8 cellular contexts compared by ENCODE assay signal in genomic region chr16:53130193-53131049, GRCh38.
DNase-seq lines count a peak whose midpoint lies in the region; FAIRE-seq and TF ChIP-seq lines count a peak whose summit lies in the region.

No MANE protein-coding gene starts in this region.

- TF ChIP-seq CTCF in LNCaP clone FGC (IDR thresholded peaks at IDR 0.05; ENCODE audit: control insufficient read depth, extremely low read depth, insufficient read depth) (peak; percentile 76), fibroblast of the aortic adventitia (IDR thresholded peaks at IDR 0.05; ENCODE audit: insufficient read depth, low read length) (peak; percentile 61), nephron progenitor cell (IDR thresholded peaks at IDR 0.05) (peak; percentile 16)

- peaks cover 42% of the 10 kb centered on the region for H3K4me1 Mint-ChIP-seq in nephron progenitor cell
- peaks cover 19% of the 10 kb centered on the region for H3K4me1 Mint-ChIP-seq in stimulated activated naive CD8-positive, alpha-beta T cell treated with anti-CD3 and anti-CD28 coated beads, Interleukin-15, Interleukin-2, amounts not matched to agents 100 ng/mL and 50 ng/mL, for 24 hours (ENCODE audit: low read depth)

- TF ChIP-seq POLR2A in H54 (IDR thresholded peaks at IDR 0.05; ENCODE audit: low read depth, low read length): peak; percentile 65

- peak overlapping the region; percentile 93 for H3K4me3 Mint-ChIP-seq in nephron progenitor cell
- H3K4me3 Mint-ChIP-seq in stimulated activated naive CD8-positive, alpha-beta T cell treated with anti-CD3 and anti-CD28 coated beads, Interleukin-15, Interleukin-2, amounts not matched to agents 100 ng/mL and 50 ng/mL, for 24 hours: peak overlapping the region; percentile 80

- peak overlapping the region; percentile 96 for H3K27ac Mint-ChIP-seq in nephron progenitor cell
- H3K27ac Mint-ChIP-seq in stimulated activated naive CD8-positive, alpha-beta T cell treated with anti-CD3 and anti-CD28 coated beads, Interleukin-15, Interleukin-2, amounts not matched to agents 100 ng/mL and 50 ng/mL, for 24 hours: no peak overlapping the region

- FAIRE-seq in H54 (lab: Jason Lieb, UNC): peak; percentile 75

- H3K36me3 Mint-ChIP-seq in nephron progenitor cell (ENCODE audit: low read depth): no peaks in the 10 kb centered on the region
- no peaks in the 10 kb centered on the region for H3K36me3 Mint-ChIP-seq in stimulated activated naive CD8-positive, alpha-beta T cell treated with anti-CD3 and anti-CD28 coated beads, Interleukin-15, Interleukin-2, amounts not matched to agents 100 ng/mL and 50 ng/mL, for 24 hours (ENCODE audit: low read depth)

- peak overlapping the region; percentile 63 for H3K4me3 ChIP-seq in LNCaP clone FGC (ENCODE audit: low read depth, low read length)
- H3K4me3 ChIP-seq in fibroblast of the aortic adventitia (ENCODE audit: low read depth, low read length): peak overlapping the region; percentile 83

- H3K9me3 Mint-ChIP-seq in nephron progenitor cell: no peaks in the 10 kb centered on the region
- H3K9me3 Mint-ChIP-seq in stimulated activated naive CD8-positive, alpha-beta T cell treated with anti-CD3 and anti-CD28 coated beads, Interleukin-15, Interleukin-2, amounts not matched to agents 100 ng/mL and 50 ng/mL, for 24 hours: no peaks in the 10 kb centered on the region

- peak; percentile 94 for DNase-seq in ELR (ENCODE audit: low read depth)
- DNase-seq in H54 (ENCODE audit: insufficient read length, low spot score): peak; percentile 98
- DNase-seq in LNCaP clone FGC (ENCODE audit: low read depth): peak; percentile 78
- DNase-seq in RPMI8226: peak; percentile 97
- peak; percentile 92 for DNase-seq in activated T-helper 9 cell treated with anti-CD3 and anti-CD28 coated beads, Interleukin-2, amount 50 U/mL, for 16 hours (ENCODE audit: low read depth)
- DNase-seq in fibroblast of the aortic adventitia (ENCODE audit: low read depth): peak; percentile 93
- peak; percentile 97 for DNase-seq in nephron progenitor cell

- no peaks in the 10 kb centered on the region for H3K27me3 Mint-ChIP-seq in nephron progenitor cell (ENCODE audit: low read depth, poor library complexity)
- H3K27me3 Mint-ChIP-seq in stimulated activated naive CD8-positive, alpha-beta T cell treated with anti-CD3 and anti-CD28 coated beads, Interleukin-15, Interleukin-2, amounts not matched to agents 100 ng/mL and 50 ng/mL, for 24 hours: peaks cover 3% of the 10 kb centered on the region

Comparison
In these comparisons a context has a peak if more than half of its experiments do, and no peak if none do; other contexts are left out.
1. Peak in every context shown above with its lines: DNase-seq and H3K4me3 ChIP-seq.
2. CTCF ChIP-seq: peak in every context shown above with its lines; median percentile 76 in LNCaP clone FGC; 61 in fibroblast of the aortic adventitia; 16 in nephron progenitor cell.